Comparison of ENCODE assay signal across 10 cellular contexts in the genomic region with DNA sequence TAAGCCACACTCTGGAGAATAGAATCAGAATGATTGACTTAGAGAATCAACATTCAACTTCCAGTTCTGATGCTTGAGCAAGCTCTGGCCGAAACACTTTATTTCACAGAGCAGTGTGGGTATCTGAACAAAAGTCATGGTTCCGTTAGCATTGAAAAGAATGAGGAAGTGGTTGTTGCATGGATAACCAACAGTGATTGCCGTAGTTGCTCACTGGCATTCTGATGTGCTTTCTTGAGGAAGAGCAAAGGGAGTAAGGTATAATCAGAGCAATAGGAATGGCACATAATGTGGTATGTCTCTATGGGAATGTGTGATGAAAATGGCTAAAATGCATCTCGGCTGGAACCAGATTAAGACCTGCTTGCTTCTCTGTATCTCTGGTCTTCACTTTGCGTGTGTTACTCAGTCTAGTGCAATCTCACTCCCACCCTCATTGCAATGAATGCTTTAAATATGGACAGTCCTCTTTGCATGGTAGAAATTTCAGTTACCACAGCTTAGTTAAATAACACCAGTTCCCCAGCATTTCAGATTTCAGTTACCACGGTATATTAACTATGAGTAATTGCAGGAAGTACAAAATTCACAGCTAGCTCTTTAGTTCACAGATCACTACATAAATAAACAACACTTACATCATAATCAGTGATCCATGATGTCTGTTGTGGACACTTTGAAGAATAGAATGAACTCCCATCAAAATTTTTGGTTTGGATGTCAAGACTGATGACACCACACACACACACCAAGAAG. TPM values are rescaled to one million over a fixed set of nuclear protein-coding genes. Genes with fewer than 3 reads are reported as not detected.
DNase-seq lines count a peak whose midpoint lies in the region; ATAC-seq and TF ChIP-seq lines count a peak whose summit lies in the region.
"Had no signal": no experiment of that assay in that cellular context is flagged by ENCODE, and none has a peak within 500 bp of the region (broad histone marks: within the 10 kb centered on the region; RNA-seq: fewer than 3 reads in every experiment).

No MANE protein-coding gene starts in this region.

- ATAC-seq in GM18870 (IDR thresholded peaks at IDR 0.05; ENCODE audit: unreplicated experiment) = peak; percentile 68
- ATAC-seq in HG02798 (IDR thresholded peaks at IDR 0.05; ENCODE audit: poor library complexity, unreplicated experiment) = peak; percentile 64
- peak; percentile 23 for ATAC-seq in mucosa of descending colon

- intact Hi-C loops in mucosa of descending colon (cut with DNase I, micrococcal nuclease) = no loop called here

- no peak for TF ChIP-seq CTCF in mucosa of descending colon (IDR thresholded peaks at IDR 0.05)

- H3K9me3 ChIP-seq in mucosa of descending colon = no peaks in the 10 kb centered on the region
- H3K9me3 ChIP-seq: pancreas had no signal

- H3K4me3 ChIP-seq in mucosa of descending colon = no peak overlapping the region
- H3K4me3 ChIP-seq: pancreas had no signal

- no peaks in the 10 kb centered on the region for H3K36me3 ChIP-seq in mucosa of descending colon (ENCODE audit: low read depth)
- H3K36me3 ChIP-seq: pancreas had no signal

- no peaks in the 10 kb centered on the region for H3K4me1 ChIP-seq in mucosa of descending colon (ENCODE audit: low read depth)
- H3K4me1 ChIP-seq: pancreas had no signal

- DNase-seq in NOMO-1 (lab: John Stamatoyannopoulos, UW; ENCODE audit: unreplicated experiment in 2 of 2) = peak; percentile 42 to 85
- no peak for DNase-seq in mucosa of descending colon
- no peak for DNase-seq in NCI-H1694 treated with DMSO at 0.1 percent for 48 hours (lab: John Stamatoyannopoulos, UW)
- no peak for DNase-seq in cerebellar cortex (ENCODE audit: low spot score)
- no peak for DNase-seq in NCI-H2081 (lab: John Stamatoyannopoulos, UW)
- no peak for DNase-seq in NCI-H1092 treated with DMSO at 0.1 percent for 48 hours (lab: John Stamatoyannopoulos, UW)
- DNase-seq: H7, pancreas had no signal

RNA-seq across cellular contexts. Expression of a gene that starts 7.8 kb away (rescaled TPM):
- 10 to 100 TPM; 14.2 to 48.2 (median 20.2) TPM for total RNA-seq in mucosa of descending colon

Comparison
In these comparisons a context has a peak if more than half of its experiments do, and no peak if none do; other contexts are left out.
1. DNase-seq: peak in NOMO-1 (2 of 2); none in mucosa of descending colon (0 of 3), NCI-H1694 treated with DMSO at 0.1 percent for 48 hours (single experiment), cerebellar cortex (single experiment), NCI-H2081 (0 of 2) and NCI-H1092 treated with DMSO at 0.1 percent for 48 hours (single experiment).
2. Peak in every context shown above with its lines, with median percentiles within 50 percentile points of each other: ATAC-seq.